ENCODE assay signal across 7 cellular contexts in genomic region chr16:89410794-89411309, GRCh38.
A peak's percentile ranks its signal among the peaks of the same experiment; 100 is the strongest.
DNase-seq lines count a peak whose midpoint lies in the region; ATAC-seq and TF ChIP-seq lines count a peak whose summit lies in the region.

No MANE protein-coding gene starts in this region.

- H2AFZ ChIP-seq in SK-N-SH (ENCODE audit: low read depth), result no peak overlapping the region

- CTCF ChIA-PET in SK-N-SH (lab: Yijun Ruan, JAX), result interaction anchor here (1.0 to 1.8 kb wide), 6 partner anchors 9 to 98 kb away, joined by 3 to 6 read pairs (median 3); no protein-coding TSS in a partner anchor

- H3K27me3 Mint-ChIP-seq in natural killer cell treated with Interleukin-12 subunit alpha and Interleukin-12 subunit beta and Interleukin-15 and Interleukin-18, amount 100 ng/mL, for 72 hours, result no peaks in the 10 kb centered on the region

- TF ChIP-seq POLR2A in GM18505 (IDR thresholded peaks at IDR 0.05; ENCODE audit: borderline replicate concordance, extremely low read depth, insufficient read depth, insufficient read length), result no peak

- H3K36me3 Mint-ChIP-seq in natural killer cell treated with Interleukin-12 subunit alpha and Interleukin-12 subunit beta and Interleukin-15 and Interleukin-18, amount 100 ng/mL, for 72 hours, result no peaks in the 10 kb centered on the region

- peaks cover 100% of the 10 kb centered on the region for H4K20me1 ChIP-seq in SK-N-SH (ENCODE audit: insufficient read depth)

- 48% methylated on average over 7 of the region's 11 CpGs for WGBS in SK-N-SH (ENCODE audit: low lambda C conversion rate)

- peak; percentile 50 for DNase-seq in GM04504 (ENCODE audit: low read depth)
- peak; percentile 86 for DNase-seq in SK-N-SH
- peak; percentile 40 for DNase-seq in epithelial cell of prostate (ENCODE audit: low read depth, low spot score)
- DNase-seq in natural killer cell treated with Interleukin-12 subunit alpha and Interleukin-12 subunit beta and Interleukin-15 and Interleukin-18, amount 100 ng/mL, for 72 hours (ENCODE audit: low spot score), result no peak
- no peak for DNase-seq in LoVo (ENCODE audit: low spot score)
- no peak for DNase-seq in GOT3 (lab: John Stamatoyannopoulos, UW)

- no peaks in the 10 kb centered on the region for H3K27me3 ChIP-seq in SK-N-SH (ENCODE audit: insufficient read depth)

- no peaks in the 10 kb centered on the region for H3K9me3 Mint-ChIP-seq in natural killer cell treated with Interleukin-12 subunit alpha and Interleukin-12 subunit beta and Interleukin-15 and Interleukin-18, amount 100 ng/mL, for 72 hours

- no peaks in the 10 kb centered on the region for H3K36me3 ChIP-seq in SK-N-SH (replicated peaks in 1 of 2; ENCODE audit: control insufficient read depth in 1 of 2, insufficient read depth in 2 of 2, low read length in 1 of 2)

- peak overlapping the region; percentile 32 to 72 for H3K27ac Mint-ChIP-seq in natural killer cell treated with Interleukin-12 subunit alpha and Interleukin-12 subunit beta and Interleukin-15 and Interleukin-18, amount 100 ng/mL, for 72 hours

- peaks cover 65 to 69% of the 10 kb centered on the region in 2 donors for H3K4me1 Mint-ChIP-seq in natural killer cell treated with Interleukin-12 subunit alpha and Interleukin-12 subunit beta and Interleukin-15 and Interleukin-18, amount 100 ng/mL, for 72 hours (ENCODE audit: low read depth in 2 of 2)

- peak overlapping the region; percentile 26 for H3K4me3 Mint-ChIP-seq in natural killer cell treated with Interleukin-12 subunit alpha and Interleukin-12 subunit beta and Interleukin-15 and Interleukin-18, amount 100 ng/mL, for 72 hours

- ATAC-seq in natural killer cell treated with Interleukin-12 subunit alpha and Interleukin-12 subunit beta and Interleukin-15 and Interleukin-18, amount 100 ng/mL, for 72 hours, result peak; percentile 17 to 51
- no peak for ATAC-seq in GM18505 (IDR thresholded peaks at IDR 0.05; ENCODE audit: unreplicated experiment)

- H3K9me3 ChIP-seq in SK-N-SH, result no peaks in the 10 kb centered on the region

- no peaks in the 10 kb centered on the region for H3K9me2 ChIP-seq in SK-N-SH

- no peak overlapping the region for H3K4me3 ChIP-seq in SK-N-SH (ENCODE audit: low read depth in 2 of 2, low read length in 1 of 2)

- H3K27ac ChIP-seq in SK-N-SH (ENCODE audit: low read depth in 2 of 2, low read length in 1 of 2), result peak overlapping the region; percentile 41 to 56; a peak in 3 of 4 replicates
- H3K27ac ChIP-seq in epithelial cell of prostate, result peak overlapping the region; percentile 67

- TF ChIP-seq RAD21 in SK-N-SH (IDR thresholded peaks at IDR 0.05; ENCODE audit: low read length), result peak; percentile 42

- H3K79me2 ChIP-seq in SK-N-SH (ENCODE audit: insufficient read depth), result peaks cover 95% of the 10 kb centered on the region

- peaks cover 14% of the 10 kb centered on the region for H3F3A ChIP-seq in SK-N-SH (replicated peaks; ENCODE audit: insufficient read depth)

- peak overlapping the region; percentile 8; the same call in 1 of the 2 replicates for H3K4me2 ChIP-seq in SK-N-SH

- TF ChIP-seq EP300 in SK-N-SH (IDR thresholded peaks at IDR 0.05; ENCODE audit: borderline replicate concordance in 1 of 2, low read depth in 1 of 2, low read length in 1 of 2), result peak in 1 of 2 experiments; percentile 41; a peak in 1 of 4 replicates

- TF ChIP-seq CTCF in SK-N-SH (IDR thresholded peaks at IDR 0.05), result peak; percentile 12; the same call in 1 of the 2 replicates

- peaks cover 29 to 62% of the 10 kb centered on the region in 2 experiments for H3K4me1 ChIP-seq in SK-N-SH (ENCODE audit: control insufficient read depth in 1 of 2, insufficient read depth in 2 of 2, low read depth in 1 of 2, low read length in 1 of 2)

- no peak overlapping the region for H3K9ac ChIP-seq in SK-N-SH

- POLR2A ChIA-PET in SK-N-SH (lab: Yijun Ruan, JAX), result interaction anchor here (1.5 to 1.7 kb wide), 2 partner anchors 10 to 97 kb away, joined by 3 to 7 read pairs; partner anchors contain the start of gene SPG7

TF ChIP-seq in SK-N-SH, 30 proteins besides CTCF, POLR2A, EP300 and RAD21 (continues in another document):
- no peak; the same call in 1 of the 2 replicates for TF ChIP-seq USF2 (IDR thresholded peaks at IDR 0.05; ENCODE audit: borderline replicate concordance, low read depth, low read length)
- TF ChIP-seq EZH2phosphoT487 (IDR thresholded peaks at IDR 0.05; ENCODE audit: borderline replicate concordance, low read depth), result no peak
- TF ChIP-seq IRF3 (IDR thresholded peaks at IDR 0.05; ENCODE audit: low read depth, low read length), result no peak
- TF ChIP-seq MAX (IDR thresholded peaks at IDR 0.05; ENCODE audit: low read depth), result peak; percentile 87
- TF ChIP-seq FOXM1 (IDR thresholded peaks at IDR 0.05; ENCODE audit: low read depth), result no peak
- TF ChIP-seq TEAD4 (IDR thresholded peaks at IDR 0.05; ENCODE audit: borderline replicate concordance, insufficient read depth), result no peak
- TF ChIP-seq FOXJ3 (CRISPR knock-in tag; IDR thresholded peaks at IDR 0.05), result no peak
- TF ChIP-seq ELF1 (IDR thresholded peaks at IDR 0.05), result no peak
- 0 out of 2 replicates have a peak, but pooled peaks have one; percentile 19 for TF ChIP-seq USF1 (IDR thresholded peaks at IDR 0.05; ENCODE audit: borderline replicate concordance, low read depth)
- no peak for TF ChIP-seq YY1 (IDR thresholded peaks at IDR 0.05; ENCODE audit: low read depth)
- peak; percentile 100 for TF ChIP-seq MXI1 (IDR thresholded peaks at IDR 0.05; ENCODE audit: low read depth, low read length)
- no peak for TF ChIP-seq ZBTB33 (IDR thresholded peaks at IDR 0.05; ENCODE audit: borderline replicate concordance, low read depth)
- no peak for TF ChIP-seq GABPA (IDR thresholded peaks at IDR 0.05; ENCODE audit: low read depth)
- no peak; the same call in 1 of the 2 replicates for TF ChIP-seq JUND (IDR thresholded peaks at IDR 0.05)
- TF ChIP-seq SMC3 (IDR thresholded peaks at IDR 0.05; ENCODE audit: low read depth, low read length), result peak; percentile 1; the same call in 1 of the 2 replicates
- no peak for TF ChIP-seq POLR2AphosphoS5 (IDR thresholded peaks at IDR 0.05; ENCODE audit: low read depth, low read length)
- no peak for TF ChIP-seq NRF1 (IDR thresholded peaks at IDR 0.05; ENCODE audit: low read depth, low read length)
- no peak for TF ChIP-seq TAF1 (IDR thresholded peaks at IDR 0.05; ENCODE audit: borderline replicate concordance, low read depth, low read length)
- no peak for TF ChIP-seq MEF2A (IDR thresholded peaks at IDR 0.05; ENCODE audit: borderline replicate concordance, low read depth)
- peak; percentile 88 for TF ChIP-seq SIN3A (IDR thresholded peaks at IDR 0.05; ENCODE audit: borderline replicate concordance, low read depth, low read length)
- no peak for TF ChIP-seq RXRA (IDR thresholded peaks at IDR 0.05; ENCODE audit: borderline replicate concordance, low read depth)
- TF ChIP-seq GATA2 (CRISPR knock-in tag; IDR thresholded peaks at IDR 0.05), result no peak
- TF ChIP-seq TCF12 (IDR thresholded peaks at IDR 0.05), result peak; percentile 37; the same call in 1 of the 2 replicates
- TF ChIP-seq FOSL2 (IDR thresholded peaks at IDR 0.05; ENCODE audit: borderline replicate concordance, low read depth), result no peak
- peak; percentile 52; the same call in 1 of the 2 replicates for TF ChIP-seq NFIC (IDR thresholded peaks at IDR 0.05; ENCODE audit: borderline replicate concordance)

Comparison
In these comparisons a context has a peak if more than half of its experiments do, and no peak if none do; other contexts are left out.
1. DNase-seq: peak in GM04504 (single experiment), SK-N-SH (single experiment) and epithelial cell of prostate (single experiment); none in natural killer cell treated with Interleukin-12 subunit alpha and Interleukin-12 subunit beta and Interleukin-15 and Interleukin-18, amount 100 ng/mL, for 72 hours (single experiment), LoVo (single experiment) and GOT3 (single experiment).